Comparison of ENCODE assay signal across 12 cellular contexts in the genomic region with DNA sequence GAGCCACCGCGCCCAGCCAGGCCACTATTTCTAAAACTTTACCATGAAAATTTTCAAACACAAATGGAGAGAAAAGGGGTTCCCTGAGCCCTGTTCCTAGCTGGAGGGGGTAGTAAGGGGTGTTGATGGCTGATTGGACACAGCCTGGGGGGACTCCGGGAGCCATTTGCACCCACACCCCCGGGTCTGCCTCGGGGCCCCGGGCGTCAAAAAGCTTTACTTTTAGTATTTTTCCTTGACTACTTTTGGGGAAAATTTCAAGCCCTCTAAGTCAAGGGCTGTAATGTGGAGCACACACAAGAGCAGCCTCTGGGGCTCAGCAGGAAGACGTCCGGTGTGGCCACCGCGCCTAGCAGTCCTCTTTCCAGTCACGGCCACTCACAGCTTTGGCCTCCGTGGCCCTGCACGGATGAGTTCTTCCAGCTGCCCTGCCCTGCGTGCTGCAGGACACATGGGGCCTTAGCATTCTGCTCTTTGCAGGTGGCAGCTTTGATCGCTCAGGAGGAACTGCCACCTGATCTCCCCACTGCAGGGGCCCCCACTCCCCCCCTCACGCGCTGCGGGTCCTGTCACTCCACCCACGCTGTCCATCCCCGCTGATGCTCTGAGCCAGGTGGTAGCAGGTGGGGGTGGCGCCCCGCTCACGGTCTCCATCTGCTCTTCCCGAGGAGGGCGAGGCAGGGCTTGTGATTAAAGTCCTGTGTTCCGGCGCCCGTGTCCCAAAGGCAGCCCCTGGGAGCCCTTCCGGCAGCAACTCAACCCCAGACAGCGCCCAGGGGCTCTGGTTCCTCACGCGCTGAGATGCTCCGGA. TPM values are rescaled to one million over a fixed set of nuclear protein-coding genes. Genes with fewer than 3 reads are reported as not detected.
A peak's percentile ranks its signal among the peaks of the same experiment; 100 is the strongest.
DNase-seq lines count a peak whose midpoint lies in the region; ATAC-seq and TF ChIP-seq lines count a peak whose summit lies in the region.
"Had no signal": no experiment of that assay in that cellular context is flagged by ENCODE, and none has a peak within 500 bp of the region (broad histone marks: within the 10 kb centered on the region; RNA-seq: fewer than 3 reads in every experiment).

No MANE protein-coding gene starts in this region.

- no peak overlapping the region for H3K9ac ChIP-seq in SU-DHL-6 (ENCODE audit: low read length)
- H3K9ac ChIP-seq in mesenchymal stem cell (ENCODE audit: low read length) = no peak overlapping the region
- no peak overlapping the region for H3K9ac ChIP-seq in colonic mucosa (ENCODE audit: low read depth in 2 of 2, low read length in 2 of 2)

- WGBS in mesenchymal stem cell = 90% methylated on average over 32 of the region's 34 CpGs

- H3K79me1 ChIP-seq in mesenchymal stem cell (replicated peaks; ENCODE audit: low read length, poor library complexity, severe bottlenecking) = peaks cover 13% of the 10 kb centered on the region

- 0 out of 2 replicates have a peak, but pooled peaks cover 3% of the 10 kb centered on the region for H3F3A ChIP-seq in SU-DHL-6 (ENCODE audit: insufficient read depth)

- DNase-seq in D341Med (ENCODE audit: low spot score) = peak; percentile 45
- DNase-seq in GM20000 (ENCODE audit: low spot score) = peak; percentile 36
- no peak for DNase-seq in mesenchymal stem cell
- no peak for DNase-seq in colonic mucosa
- no peak for DNase-seq in NK-92 treated with Interleukin-12 subunit alpha and Interleukin-12 subunit beta, amount 100 ng/mL, for 24 hours (lab: John Stamatoyannopoulos, UW)
- DNase-seq: activated CD4-positive, alpha-beta T cell treated with anti-CD3 and anti-CD28 coated beads for 1 hour; naive thymus-derived CD8-positive, alpha-beta T cell; NCI-H2227 treated with DMSO at 0.1 percent for 48 hours; OCI-M1 had no signal

- H3K27ac ChIP-seq in SU-DHL-6 (ENCODE audit: low read depth, low read length) = peak overlapping the region; percentile 49
- H3K27ac ChIP-seq in mesenchymal stem cell (ENCODE audit: low read length, poor library complexity, severe bottlenecking) = peak overlapping the region; percentile 13
- H3K27ac ChIP-seq in colonic mucosa = no peak overlapping the region
- H3K27ac ChIP-seq: left lung had no signal

- H3K4me2 ChIP-seq in SU-DHL-6 (ENCODE audit: low read depth, low read length, poor library complexity, severe bottlenecking) (peak overlapping the region; percentile 1), mesenchymal stem cell (ENCODE audit: low read length, poor library complexity, severe bottlenecking) (no peak overlapping the region)

- H2AK5ac ChIP-seq in mesenchymal stem cell (ENCODE audit: low read length, severe bottlenecking) = no peak overlapping the region

- no peak overlapping the region for H2BK120ac ChIP-seq in mesenchymal stem cell (ENCODE audit: low read depth, low read length)

- H3K4me1 ChIP-seq in mesenchymal stem cell (ENCODE audit: control insufficient read depth, insufficient read depth, low read depth, low read length) = peaks cover 13% of the 10 kb centered on the region
- H3K4me1 ChIP-seq in colonic mucosa = no peaks in the 10 kb centered on the region
- H3K4me1 ChIP-seq: left lung had no signal

- H3K23ac ChIP-seq in mesenchymal stem cell (ENCODE audit: low read length in 2 of 2) = no peak overlapping the region

- no peak overlapping the region for H3K18ac ChIP-seq in mesenchymal stem cell (ENCODE audit: low read depth in 1 of 2, low read length in 2 of 2)

- H2AFZ ChIP-seq in SU-DHL-6 (ENCODE audit: low read depth, low read length, severe bottlenecking) (no peak overlapping the region), mesenchymal stem cell (ENCODE audit: low read depth, low read length) (no peak overlapping the region)

- H2BK15ac ChIP-seq in mesenchymal stem cell (ENCODE audit: low read depth, poor library complexity, severe bottlenecking) = no peak overlapping the region

- no peak overlapping the region for H2BK5ac ChIP-seq in mesenchymal stem cell (ENCODE audit: low read depth, low read length, poor library complexity, severe bottlenecking)

- H3K36me3 ChIP-seq in SU-DHL-6 (ENCODE audit: low read length) = no peaks in the 10 kb centered on the region
- peaks cover 60 to 82% of the 10 kb centered on the region in 2 experiments for H3K36me3 ChIP-seq in mesenchymal stem cell (ENCODE audit: control insufficient read depth in 1 of 2, insufficient read depth in 2 of 2, low read depth in 1 of 2, low read length in 2 of 2)
- peaks cover 11% of the 10 kb centered on the region for H3K36me3 ChIP-seq in colonic mucosa

- no peak overlapping the region for H3K4ac ChIP-seq in mesenchymal stem cell (ENCODE audit: low read depth in 1 of 2, low read length in 2 of 2)

- ATAC-seq in HG03159 (IDR thresholded peaks at IDR 0.05; ENCODE audit: unreplicated experiment) = no peak
- ATAC-seq: left lung had no signal

- H3K27me3 ChIP-seq in SU-DHL-6 (ENCODE audit: low read length) (no peaks in the 10 kb centered on the region), mesenchymal stem cell (ENCODE audit: control insufficient read depth in 1 of 2, insufficient read depth in 1 of 2, low read length in 2 of 2) (no peaks in the 10 kb centered on the region), colonic mucosa (no peaks in the 10 kb centered on the region)
- H3K27me3 ChIP-seq: left lung had no signal

- H3K9me3 ChIP-seq in SU-DHL-6 (ENCODE audit: insufficient read depth, low read length) (no peaks in the 10 kb centered on the region), mesenchymal stem cell (ENCODE audit: control insufficient read depth, low read length) (no peaks in the 10 kb centered on the region), colonic mucosa (no peaks in the 10 kb centered on the region)
- H3K9me3 ChIP-seq: left lung had no signal

- no peak for TF ChIP-seq CTCF in GM20000 (IDR thresholded peaks at IDR 0.05; ENCODE audit: extremely low read depth, missing control alignments)
- TF ChIP-seq CTCF in SU-DHL-6 (IDR thresholded peaks at IDR 0.05; ENCODE audit: insufficient read depth, low read length, poor library complexity, severe bottlenecking) = no peak
- no peak for TF ChIP-seq CTCF in colonic mucosa (IDR thresholded peaks at IDR 0.05)

- no peaks in the 10 kb centered on the region for H4K20me1 ChIP-seq in SU-DHL-6 (ENCODE audit: low read depth, low read length)

- no peak overlapping the region for H3K14ac ChIP-seq in mesenchymal stem cell (ENCODE audit: low read length in 2 of 2)

- H2BK12ac ChIP-seq in mesenchymal stem cell (ENCODE audit: low read length in 2 of 2) = peak overlapping the region in 1 of 2 experiments; percentile 37

- intact Hi-C loops in colonic mucosa (cut with DNase I) = no loop called here

- H4K8ac ChIP-seq in mesenchymal stem cell (ENCODE audit: low read length) = no peak overlapping the region

- no peaks in the 10 kb centered on the region for H3K79me2 ChIP-seq in SU-DHL-6 (ENCODE audit: insufficient read depth, low read length)

- H4K91ac ChIP-seq in mesenchymal stem cell (ENCODE audit: low read length) = no peak overlapping the region

- no peaks in the 10 kb centered on the region for H3K9me2 ChIP-seq in SU-DHL-6 (replicated peaks; ENCODE audit: insufficient read depth, low read length)

- no peak overlapping the region for H3K4me3 ChIP-seq in SU-DHL-6 (ENCODE audit: insufficient read depth, low read length, poor library complexity, severe bottlenecking)
- H3K4me3 ChIP-seq in mesenchymal stem cell (ENCODE audit: insufficient read depth in 1 of 2, low read depth in 1 of 2, low read length in 2 of 2) = no peak overlapping the region
- H3K4me3 ChIP-seq in colonic mucosa = no peak overlapping the region
- H3K4me3 ChIP-seq: left lung had no signal

RNA-seq across cellular contexts. Expression of a gene that starts 14.4 kb away (rescaled TPM):
- 114 TPM for polyA plus RNA-seq in mesenchymal stem cell (2013, experiment 1 of 2)
- 114 TPM for polyA plus RNA-seq in mesenchymal stem cell (2013, experiment 2 of 2)
- total RNA-seq in colonic mucosa = 100 to 1,000 TPM; 106 to 140 TPM

RNA-seq across cellular contexts. Expression of a gene that starts 42.5 kb away (rescaled TPM):
- 25.0 TPM for polyA plus RNA-seq in mesenchymal stem cell (2013, experiment 1 of 2)
- 26.7 TPM for polyA plus RNA-seq in mesenchymal stem cell (2013, experiment 2 of 2)
- total RNA-seq in colonic mucosa = 10 to 100 TPM; 20.6 to 27.6 TPM

RNA-seq across cellular contexts. Expression of a gene that starts 42.8 kb away (rescaled TPM):
- 41.9 TPM for polyA plus RNA-seq in mesenchymal stem cell (2013, experiment 1 of 2)
- 42.6 TPM for polyA plus RNA-seq in mesenchymal stem cell (2013, experiment 2 of 2)
- total RNA-seq in colonic mucosa = 10 to 100 TPM; 38.4 to 67.0 TPM

RNA-seq across cellular contexts. Expression of a gene that starts 44.7 kb away (rescaled TPM):
- 1.2 TPM for polyA plus RNA-seq in mesenchymal stem cell (2013, experiment 1 of 2)
- 1.2 TPM for polyA plus RNA-seq in mesenchymal stem cell (2013, experiment 2 of 2)
- 1 to 10 TPM; 2.8 to 3.2 TPM for total RNA-seq in colonic mucosa

RNA-seq across cellular contexts. Expression of a gene that starts 50.8 kb away (rescaled TPM):
- polyA plus RNA-seq in mesenchymal stem cell (2013, experiment 1 of 2) = not detected
- 0.01 TPM for polyA plus RNA-seq in mesenchymal stem cell (2013, experiment 2 of 2)
- 100 to 1,000 TPM; 121 to 129 TPM for total RNA-seq in colonic mucosa

Comparison
In these comparisons a context has a peak if more than half of its experiments do, and no peak if none do; other contexts are left out.
1. DNase-seq: peak in D341Med (single experiment) and GM20000 (single experiment); none in mesenchymal stem cell (single experiment), colonic mucosa (single experiment) and NK-92 treated with Interleukin-12 subunit alpha and Interleukin-12 subunit beta, amount 100 ng/mL, for 24 hours (single experiment).